In genomic region chr4:20276848-20277247, GRCh38 we compare ENCODE assay signal across 28 cellular contexts. TPM values are rescaled to one million over a fixed set of nuclear protein-coding genes. Genes with fewer than 3 reads are reported as not detected.
"Had no signal": no experiment of that assay in that cellular context is flagged by ENCODE, and none has a peak within 500 bp of the region (broad histone marks: within the 10 kb centered on the region; RNA-seq: fewer than 3 reads in every experiment).

No MANE protein-coding gene starts in this region.

- H3K27me3 Mint-ChIP-seq: activated CD4-positive, alpha-beta T cell treated with anti-CD3 and anti-CD28 coated beads, Interleukin-2, amount 10 ng/mL, durations not matched to agents 24 days and 14 days; activated CD8-positive, alpha-beta T cell treated with anti-CD3 and anti-CD28 coated beads for 36 hours; activated naive CD8-positive, alpha-beta T cell treated with anti-CD3 and anti-CD28 coated beads for 36 hours; activated T-helper 17 cell treated with anti-CD3 and anti-CD28 coated beads, Interleukin-2, amount 50 U/mL, for 72 hours had no signal

- H3K4me3 ChIP-seq: breast epithelium, SJCRH30, SK-N-MC had no signal

- H3K27ac Mint-ChIP-seq: activated CD4-positive, alpha-beta T cell treated with anti-CD3 and anti-CD28 coated beads, Interleukin-2, amount 10 ng/mL, durations not matched to agents 24 days and 14 days; activated CD8-positive, alpha-beta T cell treated with anti-CD3 and anti-CD28 coated beads for 36 hours; activated naive CD8-positive, alpha-beta T cell treated with anti-CD3 and anti-CD28 coated beads for 36 hours; activated T-cell treated with anti-CD3 and anti-CD28 coated beads, Interleukin-2, amount 50 U/mL, for 72 hours; activated T-helper 17 cell treated with anti-CD3 and anti-CD28 coated beads, Interleukin-2, amount 50 U/mL, for 72 hours had no signal

- H3K4me3 Mint-ChIP-seq: activated CD4-positive, alpha-beta T cell treated with anti-CD3 and anti-CD28 coated beads, Interleukin-2, amount 10 ng/mL, durations not matched to agents 24 days and 14 days; activated CD8-positive, alpha-beta T cell treated with anti-CD3 and anti-CD28 coated beads for 36 hours; activated naive CD8-positive, alpha-beta T cell treated with anti-CD3 and anti-CD28 coated beads for 36 hours; activated T-cell treated with anti-CD3 and anti-CD28 coated beads, Interleukin-2, amount 50 U/mL, for 72 hours; activated T-helper 17 cell treated with anti-CD3 and anti-CD28 coated beads, Interleukin-2, amount 50 U/mL, for 72 hours had no signal

- H3K27ac ChIP-seq: breast epithelium, SJCRH30, SK-N-MC had no signal

- FAIRE-seq: TTC549 had no signal

- H3K4me1 ChIP-seq: breast epithelium, SJCRH30 had no signal

- H3K9me3 Mint-ChIP-seq: activated CD4-positive, alpha-beta T cell treated with anti-CD3 and anti-CD28 coated beads, Interleukin-2, amount 10 ng/mL, durations not matched to agents 24 days and 14 days; activated naive CD8-positive, alpha-beta T cell treated with anti-CD3 and anti-CD28 coated beads for 36 hours; activated T-helper 17 cell treated with anti-CD3 and anti-CD28 coated beads, Interleukin-2, amount 50 U/mL, for 72 hours had no signal

- H3K4me1 Mint-ChIP-seq: activated CD4-positive, alpha-beta T cell treated with anti-CD3 and anti-CD28 coated beads, Interleukin-2, amount 10 ng/mL, durations not matched to agents 24 days and 14 days; activated naive CD8-positive, alpha-beta T cell treated with anti-CD3 and anti-CD28 coated beads for 36 hours; activated T-helper 17 cell treated with anti-CD3 and anti-CD28 coated beads, Interleukin-2, amount 50 U/mL, for 72 hours had no signal

- H3K36me3 Mint-ChIP-seq: activated naive CD8-positive, alpha-beta T cell treated with anti-CD3 and anti-CD28 coated beads for 36 hours had no signal

- H3K9me3 ChIP-seq: breast epithelium, SJCRH30 had no signal

- ATAC-seq: activated CD8-positive, alpha-beta T cell treated with anti-CD3 and anti-CD28 coated beads for 36 hours; activated T-cell treated with anti-CD3 and anti-CD28 coated beads, Interleukin-2, amount 50 U/mL, for 72 hours; activated T-helper 17 cell treated with anti-CD3 and anti-CD28 coated beads, Interleukin-2, amount 50 U/mL, for 72 hours; Panc1 had no signal

- DNase-seq: activated CD4-positive, alpha-beta T cell treated with anti-CD3 and anti-CD28 coated beads, Interleukin-2, amount 10 ng/mL, durations not matched to agents 24 days and 14 days; activated CD4-positive, alpha-beta T cell treated with anti-CD3 and anti-CD28 coated beads, Interleukin-2, amount 50 U/mL, for 4 hours; activated CD8-positive, alpha-beta T cell treated with anti-CD3 and anti-CD28 coated beads for 36 hours; activated effector memory CD4-positive, alpha-beta T cell treated with anti-CD3 and anti-CD28 coated beads, Interleukin-2, amount 50 U/mL, for 16 hours; activated naive CD4-positive, alpha-beta T cell; activated naive CD4-positive, alpha-beta T cell treated with anti-CD3 and anti-CD28 coated beads, Interleukin-2, amount 50 U/mL, for 16 hours; activated naive CD8-positive, alpha-beta T cell treated with anti-CD3 and anti-CD28 coated beads for 36 hours; activated T-cell treated with anti-CD3 and anti-CD28 coated beads, Interleukin-2, amount 50 U/mL, for 1 hour; activated T-cell treated with anti-CD3 and anti-CD28 coated beads, Interleukin-2, amount 50 U/mL, for 72 hours; amniotic stem cell; aorta; NCI-H1105 treated with DMSO at 0.1 percent for 48 hours; NCI-H1436; NCI-H1694; NCI-H1930; NCI-H226; NCI-H446 treated with DMSO at 0.1 percent for 48 hours; NCI-H524; SHP77; SJCRH30 had no signal

- H3K36me3 ChIP-seq: breast epithelium, SJCRH30 had no signal

- H3K27me3 ChIP-seq: breast epithelium, SJCRH30 had no signal

RNA-seq across cellular contexts. Expression of gene SLIT2, which starts 25.1 kb away (rescaled TPM):
- total RNA-seq: activated CD8-positive, alpha-beta memory T cell treated with anti-CD3 and anti-CD28 coated beads for 36 hours; activated CD8-positive, alpha-beta T cell treated with anti-CD3 and anti-CD28 coated beads for 36 hours; activated naive CD8-positive, alpha-beta T cell treated with anti-CD3 and anti-CD28 coated beads for 36 hours; activated T-cell treated with anti-CD3 and anti-CD28 coated beads, Interleukin-2, amount 50 U/mL, for 72 hours; activated T-helper 17 cell treated with anti-CD3 and anti-CD28 coated beads, Interleukin-2, amount 50 U/mL, for 72 hours; T-helper 1 cell treated with Interleukin-12 subunit alpha and Interleukin-12 subunit beta and Interleukin-4 antibody, amounts not matched to agents 30 ng/mL and 1 ng/mL, for 36 hours; T-helper 2 cell treated with Interferon-gamma antibody and Interleukin-4, amounts not matched to agents 100 ng/mL and 5 ng/mL, for 36 hours had no signal
